In genomic region chr18:54129448-54130134, GRCh38 we compare ENCODE assay signal across 15 cellular contexts.
DNase-seq lines count a peak whose midpoint lies in the region; ATAC-seq and TF ChIP-seq lines count a peak whose summit lies in the region.
"Had no signal": no experiment of that assay in that cellular context is flagged by ENCODE, and none has a peak within 500 bp of the region (broad histone marks: within the 10 kb centered on the region; RNA-seq: fewer than 3 reads in every experiment).

No MANE protein-coding gene starts in this region.

- no peak overlapping the region for H3K4me3 Mint-ChIP-seq in activated naive CD8-positive, alpha-beta T cell
- no peak overlapping the region for H3K4me3 Mint-ChIP-seq in activated naive CD8-positive, alpha-beta T cell treated with anti-CD3 and anti-CD28 coated beads, Interleukin-2, amount 50 U/mL, for 24 hours
- H3K4me3 Mint-ChIP-seq in type B pancreatic cell (no peak overlapping the region), endodermal cell (no peak overlapping the region)
- H3K4me3 Mint-ChIP-seq: activated CD4-positive, alpha-beta T cell treated with anti-CD3 and anti-CD28 coated beads, Interleukin-2, amount 10 ng/mL, durations not matched to agents 7 days and 5 days had no signal

- TF ChIP-seq CTCF in type B pancreatic cell (conservative IDR thresholded peaks at IDR 0.05) (no peak), endodermal cell (conservative IDR thresholded peaks at IDR 0.05) (no peak)

- H3K9ac ChIP-seq in endodermal cell (ENCODE audit: extremely low read depth, low read length, poor library complexity, severe bottlenecking) = no peak overlapping the region

- WGBS in endodermal cell (ENCODE audit: insufficient coverage in 1 of 2, insufficient read length in 1 of 2), 2 experiments = 93 to 100% methylated on average over 2 to 4 of the region's 4 CpGs

- H3K4me1 ChIP-seq in endodermal cell (ENCODE audit: control insufficient read depth, insufficient read depth, low read length) = peaks cover 25% of the 10 kb centered on the region
- H3K4me1 ChIP-seq: lower lobe of right lung, tibial artery had no signal

- H3K27me3 Mint-ChIP-seq in activated naive CD8-positive, alpha-beta T cell = no peaks in the 10 kb centered on the region
- H3K27me3 Mint-ChIP-seq in activated naive CD8-positive, alpha-beta T cell treated with anti-CD3 and anti-CD28 coated beads, Interleukin-2, amount 50 U/mL, for 24 hours = no peaks in the 10 kb centered on the region
- no peaks in the 10 kb centered on the region for H3K27me3 Mint-ChIP-seq in type B pancreatic cell
- peaks cover 3% of the 10 kb centered on the region for H3K27me3 Mint-ChIP-seq in endodermal cell (ENCODE audit: insufficient read depth)
- H3K27me3 Mint-ChIP-seq: activated CD4-positive, alpha-beta T cell treated with anti-CD3 and anti-CD28 coated beads, Interleukin-2, amount 10 ng/mL, durations not matched to agents 7 days and 5 days had no signal

- no peak for DNase-seq in activated naive CD8-positive, alpha-beta T cell treated with anti-CD3 and anti-CD28 coated beads, Interleukin-2, amount 50 U/mL, for 24 hours
- DNase-seq in type B pancreatic cell (ENCODE audit: extremely low spot score, unreplicated experiment) (no peak), endodermal cell (no peak), T-helper 9 cell (no peak)
- DNase-seq: activated CD4-positive, alpha-beta T cell treated with anti-CD3 and anti-CD28 coated beads, Interleukin-2, amount 10 ng/mL, durations not matched to agents 7 days and 5 days; effector CD8-positive, alpha-beta T cell; head of caudate nucleus; lower lobe of right lung; NCI-H524; posterior cingulate gyrus; tibial artery had no signal

- H3K9me3 Mint-ChIP-seq in activated naive CD8-positive, alpha-beta T cell (ENCODE audit: low read depth) = no peaks in the 10 kb centered on the region
- H3K9me3 Mint-ChIP-seq in activated naive CD8-positive, alpha-beta T cell treated with anti-CD3 and anti-CD28 coated beads, Interleukin-2, amount 50 U/mL, for 24 hours = no peaks in the 10 kb centered on the region
- no peaks in the 10 kb centered on the region for H3K9me3 Mint-ChIP-seq in type B pancreatic cell
- no peaks in the 10 kb centered on the region for H3K9me3 Mint-ChIP-seq in endodermal cell

- no peak overlapping the region for H3K4me3 ChIP-seq in endodermal cell (ENCODE audit: low read length)
- H3K4me3 ChIP-seq: lower lobe of right lung, tibial artery had no signal

- peak overlapping the region; percentile 6 for H3K27ac Mint-ChIP-seq in activated naive CD8-positive, alpha-beta T cell
- H3K27ac Mint-ChIP-seq in activated naive CD8-positive, alpha-beta T cell treated with anti-CD3 and anti-CD28 coated beads, Interleukin-2, amount 50 U/mL, for 24 hours = no peak overlapping the region
- peak overlapping the region; percentile 33 for H3K27ac Mint-ChIP-seq in type B pancreatic cell
- H3K27ac Mint-ChIP-seq in endodermal cell = no peak overlapping the region
- H3K27ac Mint-ChIP-seq: activated CD4-positive, alpha-beta T cell treated with anti-CD3 and anti-CD28 coated beads, Interleukin-2, amount 10 ng/mL, durations not matched to agents 7 days and 5 days had no signal

- ATAC-seq in activated naive CD8-positive, alpha-beta T cell treated with anti-CD3 and anti-CD28 coated beads, Interleukin-2, amount 50 U/mL, for 24 hours = no peak
- ATAC-seq in GM21515 (IDR thresholded peaks at IDR 0.05; ENCODE audit: unreplicated experiment) (peak; percentile 80), HG03196 (IDR thresholded peaks at IDR 0.05; ENCODE audit: unreplicated experiment) (peak; percentile 73), HG03354 (IDR thresholded peaks at IDR 0.05; ENCODE audit: poor library complexity, severe bottlenecking, unreplicated experiment) (no peak)
- ATAC-seq: lower lobe of right lung had no signal

- no peaks in the 10 kb centered on the region for H3K27me3 ChIP-seq in endodermal cell (ENCODE audit: control insufficient read depth, insufficient read depth, low read length, poor library complexity, severe bottlenecking)
- H3K27me3 ChIP-seq: tibial artery had no signal

- no peaks in the 10 kb centered on the region for H3K9me3 ChIP-seq in endodermal cell (ENCODE audit: control insufficient read depth, low read length)
- H3K9me3 ChIP-seq: lower lobe of right lung, tibial artery had no signal

- H3K27ac ChIP-seq in endodermal cell (ENCODE audit: low read depth, low read length) = no peak overlapping the region
- H3K27ac ChIP-seq: lower lobe of right lung, tibial artery had no signal

- H3K36me3 ChIP-seq in endodermal cell (ENCODE audit: control insufficient read depth, insufficient read depth, low read length) = no peaks in the 10 kb centered on the region
- H3K36me3 ChIP-seq: lower lobe of right lung, tibial artery had no signal

- no peaks in the 10 kb centered on the region for H3K4me1 Mint-ChIP-seq in activated naive CD8-positive, alpha-beta T cell (ENCODE audit: low read depth)
- H3K4me1 Mint-ChIP-seq in activated naive CD8-positive, alpha-beta T cell treated with anti-CD3 and anti-CD28 coated beads, Interleukin-2, amount 50 U/mL, for 24 hours = peaks cover 7% of the 10 kb centered on the region
- H3K4me1 Mint-ChIP-seq in type B pancreatic cell (ENCODE audit: unreplicated experiment) (peaks cover 5% of the 10 kb centered on the region), endodermal cell (peaks cover 20% of the 10 kb centered on the region)

- peaks cover 2% of the 10 kb centered on the region for H3K36me3 Mint-ChIP-seq in activated naive CD8-positive, alpha-beta T cell
- H3K36me3 Mint-ChIP-seq in activated naive CD8-positive, alpha-beta T cell treated with anti-CD3 and anti-CD28 coated beads, Interleukin-2, amount 50 U/mL, for 24 hours (ENCODE audit: low read depth) = no peaks in the 10 kb centered on the region
- no peaks in the 10 kb centered on the region for H3K36me3 Mint-ChIP-seq in type B pancreatic cell
- no peaks in the 10 kb centered on the region for H3K36me3 Mint-ChIP-seq in endodermal cell (ENCODE audit: low read depth)

Comparison
In these comparisons a context has a peak if more than half of its experiments do, and no peak if none do; other contexts are left out.
1. H3K27ac Mint-ChIP-seq: peak in activated naive CD8-positive, alpha-beta T cell (single experiment) and type B pancreatic cell (single experiment); none in activated naive CD8-positive, alpha-beta T cell treated with anti-CD3 and anti-CD28 coated beads, Interleukin-2, amount 50 U/mL, for 24 hours (single experiment) and endodermal cell (single experiment).
2. ATAC-seq: peak in GM21515 (single experiment) and HG03196 (single experiment); none in activated naive CD8-positive, alpha-beta T cell treated with anti-CD3 and anti-CD28 coated beads, Interleukin-2, amount 50 U/mL, for 24 hours (single experiment) and HG03354 (single experiment).